Comparison of ENCODE assay signal across 13 cellular contexts in genomic region chr2:162000466-162000865, GRCh38.
"Had no signal": no experiment of that assay in that cellular context is flagged by ENCODE, and none has a peak within 500 bp of the region (broad histone marks: within the 10 kb centered on the region; RNA-seq: fewer than 3 reads in every experiment).

No MANE protein-coding gene starts in this region.

- H3K4me3 Mint-ChIP-seq: memory B cell had no signal

- H3K9me3 Mint-ChIP-seq: memory B cell had no signal

- H3K4me1 Mint-ChIP-seq: memory B cell had no signal

- H3K36me3 Mint-ChIP-seq: memory B cell had no signal

- H3K9me3 ChIP-seq: left lung, SJCRH30, spleen, transverse colon had no signal

- H3K27ac ChIP-seq: brain microvascular endothelial cell, left lung, SJCRH30, transverse colon had no signal

- ATAC-seq: esophagus mucosa, left lung, sciatic nerve had no signal

- H3K27ac Mint-ChIP-seq: memory B cell had no signal

- DNase-seq: activated CD4-positive, alpha-beta T cell treated with anti-CD3 and anti-CD28 coated beads, Interleukin-2, amount 50 U/mL, for 1 hour; activated T-cell treated with anti-CD3 and anti-CD28 coated beads, Interleukin-2, amount 50 U/mL, for 48 hours; brain microvascular endothelial cell; left lung; SJCRH30; spleen; stimulated activated CD4-positive, alpha-beta T cell treated with anti-CD3 and anti-CD28 coated beads, Interleukin-1b, Interleukin-23, amount 100 ng/mL, for 48 hours; stimulated activated naive CD4-positive, alpha-beta T cell; substantia nigra; transverse colon had no signal

- H3K27me3 ChIP-seq: brain microvascular endothelial cell, left lung, SJCRH30, spleen, transverse colon had no signal

- H3K4me1 ChIP-seq: left lung, SJCRH30 had no signal
